ENCODE assay signal across 17 cellular contexts in the genomic region with DNA sequence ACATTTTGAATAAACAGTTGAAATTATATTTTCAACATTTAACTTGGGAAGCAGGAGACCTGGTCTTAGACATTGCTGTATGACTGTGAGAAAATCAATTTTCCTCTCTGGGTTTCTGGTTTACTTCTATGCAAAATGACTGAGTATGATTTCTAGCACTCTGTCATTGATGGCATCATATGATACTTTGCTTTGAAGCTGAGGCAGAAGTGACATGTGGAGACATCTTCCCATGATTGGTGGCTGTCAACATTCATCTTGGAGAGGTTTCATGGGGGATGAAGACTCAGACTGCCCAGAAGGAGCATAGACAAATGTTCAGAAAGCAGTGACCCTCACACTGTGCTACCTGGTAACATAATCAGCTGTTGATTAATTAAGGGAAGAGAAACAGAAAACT.
DNase-seq lines count a peak whose midpoint lies in the region; ATAC-seq and TF ChIP-seq lines count a peak whose summit lies in the region.
"Had no signal": no experiment of that assay in that cellular context is flagged by ENCODE, and none has a peak within 500 bp of the region (broad histone marks: within the 10 kb centered on the region; RNA-seq: fewer than 3 reads in every experiment).

No MANE protein-coding gene starts in this region.

- H3K9me2 ChIP-seq in neural cell (ENCODE audit: insufficient read depth, low read length) = no peaks in the 10 kb centered on the region

- no peak for TF ChIP-seq RAD21 in neural cell (conservative IDR thresholded peaks at IDR 0.05)

- H3K36me3 ChIP-seq in SK-N-MC (ENCODE audit: insufficient read depth, low read length) = peaks cover 2% of the 10 kb centered on the region; the same call in 1 of the 2 replicates
- H3K36me3 ChIP-seq in neural cell (ENCODE audit: insufficient read depth, low read length) = no peaks in the 10 kb centered on the region
- no peaks in the 10 kb centered on the region for H3K36me3 ChIP-seq in SJCRH30
- H3K36me3 ChIP-seq: BLaER1 treated with 17β-estradiol and CSF1 and Interleukin-3, amounts not matched to agents 10 nM and 100 nM had no signal

- DNase-seq in SK-N-MC (ENCODE audit: low read depth, low spot score) = no peak
- no peak for DNase-seq in NCI-H2227 treated with DMSO at 0.1 percent for 48 hours (lab: John Stamatoyannopoulos, UW)
- DNase-seq in SJCRH30 = no peak
- DNase-seq in mucosa of gallbladder (ENCODE audit: low spot score) = no peak
- DNase-seq: 8988T; AML-193; Calu3; CD4-positive, alpha-beta T cell; CD8-positive, alpha-beta T cell; DMS79 treated with DMSO at 0.1 percent for 48 hours had no signal

- H3K4me2 ChIP-seq in neural cell (ENCODE audit: low read length) = no peak overlapping the region
- H3K4me2 ChIP-seq: BLaER1 treated with 17β-estradiol and CSF1 and Interleukin-3, amounts not matched to agents 10 nM and 100 nM had no signal

- peak; percentile 53 for ATAC-seq in GM18868 (IDR thresholded peaks at IDR 0.05; ENCODE audit: unreplicated experiment)
- ATAC-seq in HG03432 (IDR thresholded peaks at IDR 0.05; ENCODE audit: unreplicated experiment) = peak; percentile 53
- no peak for ATAC-seq in HG02588 (IDR thresholded peaks at IDR 0.05; ENCODE audit: unreplicated experiment)
- ATAC-seq: CD8-positive, alpha-beta T cell had no signal

- H3K4me1 ChIP-seq in SJCRH30 = no peaks in the 10 kb centered on the region
- H3K4me1 ChIP-seq: Caco-2 had no signal

- no peaks in the 10 kb centered on the region for H3F3A ChIP-seq in neural cell (ENCODE audit: insufficient read depth, low read length, poor library complexity, severe bottlenecking)

- no peaks in the 10 kb centered on the region for H3K79me2 ChIP-seq in neural cell (replicated peaks; ENCODE audit: insufficient read depth, low read length)

- H3K9ac ChIP-seq in SK-N-MC (ENCODE audit: insufficient read length) = peak overlapping the region; percentile 58
- no peak overlapping the region for H3K9ac ChIP-seq in neural cell (ENCODE audit: low read length)
- H3K9ac ChIP-seq: BLaER1 treated with 17β-estradiol and CSF1 and Interleukin-3, amounts not matched to agents 10 nM and 100 nM had no signal

- H4K20me1 ChIP-seq in neural cell (ENCODE audit: insufficient read depth) = no peaks in the 10 kb centered on the region
- H4K20me1 ChIP-seq: BLaER1 treated with 17β-estradiol and CSF1 and Interleukin-3, amounts not matched to agents 10 nM and 100 nM had no signal

- peak; percentile 87 for TF ChIP-seq EP300 in neural cell (conservative IDR thresholded peaks at IDR 0.05; ENCODE audit: poor library complexity, severe bottlenecking)

- H3K27me3 ChIP-seq in neural cell (ENCODE audit: insufficient read depth, low read depth, low read length) (no peaks in the 10 kb centered on the region), SJCRH30 (no peaks in the 10 kb centered on the region)
- H3K27me3 ChIP-seq: BLaER1 treated with 17β-estradiol and CSF1 and Interleukin-3, amounts not matched to agents 10 nM and 100 nM had no signal

- no peak overlapping the region for H2AFZ ChIP-seq in neural cell (ENCODE audit: low read depth, low read length)

- TF ChIP-seq CTCF in neural cell (IDR thresholded peaks at IDR 0.05; ENCODE audit: poor library complexity, severe bottlenecking) = no peak

- H3K9me3 ChIP-seq in SK-N-MC (ENCODE audit: low read depth, low read length) = no peaks in the 10 kb centered on the region
- no peaks in the 10 kb centered on the region for H3K9me3 ChIP-seq in neural cell (ENCODE audit: low read length)
- no peaks in the 10 kb centered on the region for H3K9me3 ChIP-seq in SJCRH30 (replicated peaks)
- H3K9me3 ChIP-seq: Caco-2 had no signal

- no peak overlapping the region for H3K4me3 ChIP-seq in SK-N-MC
- no peak overlapping the region for H3K4me3 ChIP-seq in neural cell (ENCODE audit: low read length)
- no peak overlapping the region for H3K4me3 ChIP-seq in SJCRH30
- H3K4me3 ChIP-seq: BLaER1 treated with 17β-estradiol and CSF1 and Interleukin-3, amounts not matched to agents 10 nM and 100 nM had no signal

- H3K27ac ChIP-seq in SK-N-MC = peak overlapping the region; percentile 99
- no peak overlapping the region for H3K27ac ChIP-seq in neural cell (ENCODE audit: low read length)
- H3K27ac ChIP-seq in SJCRH30 = no peak overlapping the region
- H3K27ac ChIP-seq: BLaER1 treated with 17β-estradiol and CSF1 and Interleukin-3, amounts not matched to agents 10 nM and 100 nM; C4-2B had no signal

TF ChIP-seq in neural cell, 6 proteins besides CTCF, POLR2A, EP300 and RAD21:
- TF ChIP-seq POLR2AphosphoS5 (IDR thresholded peaks at IDR 0.05) (peak; percentile 65), TAF1 (IDR thresholded peaks at IDR 0.05; ENCODE audit: low read depth) (no peak)
